12 cellular contexts compared by ENCODE assay signal in the genomic region with DNA sequence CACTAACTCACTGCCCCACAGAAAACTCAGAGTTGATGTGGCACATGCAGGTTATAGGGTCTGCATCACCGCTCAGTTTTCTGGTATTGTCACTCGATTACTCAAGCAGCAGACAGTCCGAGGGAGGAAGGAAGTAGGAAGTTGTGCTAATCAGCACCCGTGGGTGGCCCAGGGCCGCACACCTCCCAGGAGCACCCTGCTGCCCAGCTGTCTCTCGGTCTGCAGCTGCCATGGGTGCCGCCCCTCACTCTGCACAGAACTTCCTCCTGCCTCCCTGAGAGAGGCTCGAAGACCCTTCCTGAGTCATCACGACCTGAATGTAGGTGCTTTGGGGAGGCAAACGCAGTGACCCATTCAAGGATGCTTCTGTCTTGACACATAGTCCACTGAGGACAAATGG. TPM values are rescaled to one million over a fixed set of nuclear protein-coding genes. Genes with fewer than 3 reads are reported as not detected.
A peak's percentile ranks its signal among the peaks of the same experiment; 100 is the strongest.
DNase-seq lines count a peak whose midpoint lies in the region; ATAC-seq lines count a peak whose summit lies in the region.
"Had no signal": no experiment of that assay in that cellular context is flagged by ENCODE, and none has a peak within 500 bp of the region (broad histone marks: within the 10 kb centered on the region; RNA-seq: fewer than 3 reads in every experiment).

No MANE protein-coding gene starts in this region.

- no peaks in the 10 kb centered on the region for H3K9me3 Mint-ChIP-seq in stimulated activated effector memory CD8-positive, alpha-beta T cell treated with anti-CD3 and anti-CD28 coated beads, Interleukin-12 subunit alpha, Interleukin-12 subunit beta, amount 100 ng/mL, for 72 hours

- ATAC-seq in stimulated activated effector memory CD8-positive, alpha-beta T cell treated with anti-CD3 and anti-CD28 coated beads, Interleukin-12 subunit alpha, Interleukin-12 subunit beta, amount 100 ng/mL, for 72 hours = peak; percentile 81
- no peak for ATAC-seq in HG03159 (IDR thresholded peaks at IDR 0.05; ENCODE audit: unreplicated experiment)

- peak overlapping the region; percentile 72 for H3K27ac Mint-ChIP-seq in stimulated activated effector memory CD8-positive, alpha-beta T cell treated with anti-CD3 and anti-CD28 coated beads, Interleukin-12 subunit alpha, Interleukin-12 subunit beta, amount 100 ng/mL, for 72 hours

- H3K36me3 Mint-ChIP-seq in stimulated activated effector memory CD8-positive, alpha-beta T cell treated with anti-CD3 and anti-CD28 coated beads, Interleukin-12 subunit alpha, Interleukin-12 subunit beta, amount 100 ng/mL, for 72 hours = no peaks in the 10 kb centered on the region

- DNase-seq in activated T-cell treated with anti-CD3 and anti-CD28 coated beads, Interleukin-2, amount 50 U/mL, for 48 hours = peak; percentile 19 to 26
- DNase-seq in activated T-cell treated with anti-CD3 and anti-CD28 coated beads, Interleukin-2, amount 50 U/mL, for 1 hour = no peak
- DNase-seq in NCI-H69 (lab: John Stamatoyannopoulos, UW) = peak; percentile 32
- peak; percentile 45 for DNase-seq in dermis blood vessel endothelial cell
- peak in 1 of 2 donors; percentile 52 for DNase-seq in stimulated activated effector memory CD8-positive, alpha-beta T cell treated with anti-CD3 and anti-CD28 coated beads, Interleukin-12 subunit alpha, Interleukin-12 subunit beta, amount 100 ng/mL, for 72 hours (ENCODE audit: low spot score in 2 of 2)
- DNase-seq in ACHN = no peak
- no peak for DNase-seq in stimulated activated CD4-positive, alpha-beta T cell treated with anti-CD3 and anti-CD28 coated beads, Interleukin-4, amount 100 ng/mL, for 4 hours
- DNase-seq: NCI-H1436 treated with DMSO at 0.1 percent for 48 hours had no signal

- peaks cover 12% of the 10 kb centered on the region for H3K4me1 Mint-ChIP-seq in stimulated activated effector memory CD8-positive, alpha-beta T cell treated with anti-CD3 and anti-CD28 coated beads, Interleukin-12 subunit alpha, Interleukin-12 subunit beta, amount 100 ng/mL, for 72 hours

- H3K4me3 Mint-ChIP-seq in stimulated activated effector memory CD8-positive, alpha-beta T cell treated with anti-CD3 and anti-CD28 coated beads, Interleukin-12 subunit alpha, Interleukin-12 subunit beta, amount 100 ng/mL, for 72 hours = no peak overlapping the region

- in situ Hi-C loops in ACHN (cut with HindIII; ENCODE audit: low pct_ligation_motif_present, low pct_unique_long_range_greater_than_20kb, low sequenced_read_pairs) = no loop called here

RNA-seq across cellular contexts. Expression of a gene that starts 4.2 kb away (rescaled TPM):
- 81.9 and 257 TPM in 2 replicates for total RNA-seq in dermis blood vessel endothelial cell
- total RNA-seq: cardiac muscle cell had no signal

RNA-seq across cellular contexts. Expression of a gene that starts 31.4 kb away (rescaled TPM):
- not detected in 2 replicates for total RNA-seq in dermis blood vessel endothelial cell
- total RNA-seq: cardiac muscle cell, esophagus muscularis mucosa, uterus had no signal

RNA-seq across cellular contexts. Expression of a gene that starts 47.0 kb away (rescaled TPM):
- total RNA-seq in dermis blood vessel endothelial cell = not detected in 2 replicates
- total RNA-seq: cardiac muscle cell, esophagus muscularis mucosa, uterus had no signal

Comparison
In these comparisons a context has a peak if more than half of its experiments do, and no peak if none do; other contexts are left out.
1. DNase-seq: peak in activated T-cell treated with anti-CD3 and anti-CD28 coated beads, Interleukin-2, amount 50 U/mL, for 48 hours (2 of 2), NCI-H69 (single experiment) and dermis blood vessel endothelial cell (single experiment); none in activated T-cell treated with anti-CD3 and anti-CD28 coated beads, Interleukin-2, amount 50 U/mL, for 1 hour (single experiment), ACHN (single experiment) and stimulated activated CD4-positive, alpha-beta T cell treated with anti-CD3 and anti-CD28 coated beads, Interleukin-4, amount 100 ng/mL, for 4 hours (0 of 2).